ENCODE assay signal across 8 cellular contexts in the genomic region with DNA sequence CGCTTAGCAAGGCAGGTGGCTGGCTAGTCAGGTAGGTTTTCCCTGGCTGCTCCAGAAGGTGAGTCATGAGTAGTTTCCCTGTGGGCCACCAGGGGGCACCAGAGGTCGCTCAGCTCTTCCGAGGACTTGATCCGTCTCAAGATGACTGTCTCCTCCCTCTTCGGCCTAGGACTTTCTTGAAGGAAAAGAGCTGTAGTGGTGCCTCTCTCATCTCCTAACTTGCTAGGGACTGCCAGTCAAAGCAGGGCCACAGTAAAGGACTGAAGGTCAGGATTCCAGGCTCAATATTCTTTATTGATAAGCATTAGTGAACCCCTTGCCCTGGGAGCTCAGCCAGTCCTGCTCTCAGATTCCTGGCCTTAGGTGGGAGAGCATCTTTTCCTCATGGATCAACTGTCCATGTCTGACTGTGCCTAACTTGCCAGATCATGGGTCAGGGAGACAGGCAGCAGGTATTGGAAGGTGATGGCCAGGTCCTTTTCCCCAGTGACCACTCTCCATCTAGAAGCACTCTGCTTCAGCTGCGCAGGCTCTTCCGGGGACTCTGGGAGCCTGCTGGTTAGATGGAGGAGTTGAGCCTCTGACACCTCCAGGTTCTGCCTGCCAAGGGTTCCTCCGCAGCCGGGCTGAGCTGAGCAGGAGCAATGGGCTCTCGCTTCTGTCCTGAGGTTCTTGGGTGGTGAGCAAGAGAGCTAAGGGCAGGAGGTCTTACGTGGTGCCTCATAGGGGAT. TPM values are rescaled to one million over a fixed set of nuclear protein-coding genes. Genes with fewer than 3 reads are reported as not detected.
A peak's percentile ranks its signal among the peaks of the same experiment; 100 is the strongest.
DNase-seq lines count a peak whose midpoint lies in the region; ATAC-seq and TF ChIP-seq lines count a peak whose summit lies in the region.

No MANE protein-coding gene starts in this region.

- H3K9me3 ChIP-seq in left lung: no peaks in the 10 kb centered on the region

- no peak overlapping the region for H3K4me3 ChIP-seq in left lung

- peak; percentile 94 to 96 for TF ChIP-seq CTCF in left lung (IDR thresholded peaks at IDR 0.05)

- H3K36me3 ChIP-seq in left lung: no peaks in the 10 kb centered on the region

- H3K27me3 ChIP-seq in left lung: no peaks in the 10 kb centered on the region

- DNase-seq in SIG-M5 treated with dmso at 0.1 percent for 504 hours (lab: John Stamatoyannopoulos, UW; ENCODE audit: unreplicated experiment) (peak; percentile 78), SIG-M5 (lab: John Stamatoyannopoulos, UW) (no peak), NCI-H2196 (lab: John Stamatoyannopoulos, UW; ENCODE audit: unreplicated experiment) (peak; percentile 72), cerebellum (ENCODE audit: low spot score) (peak; percentile 86), left lung (peak; percentile 68 to 89), GOT3 (lab: John Stamatoyannopoulos, UW) (no peak)
- DNase-seq in activated CD4-positive, CD25-positive, alpha-beta regulatory T cell (lab: John Stamatoyannopoulos, UW): peak in 3 of 4 experiments; percentile 23 to 37 (median 28)
- peak; percentile 67 for DNase-seq in stimulated activated CD4-positive, alpha-beta T cell treated with anti-CD3 and anti-CD28 coated beads, Interleukin-4, amount 100 ng/mL, for 1 hour

- intact Hi-C loops in left lung (cut with DNase I): loop anchor here in 1 of 2 donors (5.0 kb wide), 1 partner anchor 36 kb away; no protein-coding TSS in a partner anchor

- peak; percentile 45 for ATAC-seq in left lung

- peaks cover 34 to 54% of the 10 kb centered on the region in 2 donors for H3K4me1 ChIP-seq in left lung

- H3K27ac ChIP-seq in left lung: peak overlapping the region; percentile 51 to 98

RNA-seq across cellular contexts. Expression of a gene that starts 1.9 kb away (rescaled TPM):
- total RNA-seq in cerebellum (4.3 TPM), left lung (10 to 100 TPM; 67.7 to 77.3 TPM)

RNA-seq across cellular contexts. Expression of a gene that starts 22.0 kb away (rescaled TPM):
- total RNA-seq in cerebellum: 0.27 TPM
- total RNA-seq in left lung: 1 to 10 TPM; 7.3 to 9.2 TPM

RNA-seq across cellular contexts. Expression of a gene that starts 40.3 kb away (rescaled TPM):
- total RNA-seq in cerebellum (19.6 TPM), left lung (10 to 100 TPM; 18.4 to 21.5 TPM)

RNA-seq across cellular contexts. Expression of a gene that starts 48.1 kb away (rescaled TPM):
- total RNA-seq in cerebellum (3.4 TPM), left lung (10 to 100 TPM; 28.7 to 44.9 TPM)

RNA-seq across cellular contexts. Expression of a gene that starts 50.2 kb away (rescaled TPM):
- 41.6 TPM for total RNA-seq in cerebellum
- total RNA-seq in left lung: 100 to 1,000 TPM; 138 to 173 TPM

Comparison
In these comparisons a context has a peak if more than half of its experiments do, and no peak if none do; other contexts are left out.
1. DNase-seq: peak in SIG-M5 treated with dmso at 0.1 percent for 504 hours (single experiment), NCI-H2196 (single experiment), activated CD4-positive, CD25-positive, alpha-beta regulatory T cell (3 of 4), cerebellum (single experiment), left lung (2 of 2) and stimulated activated CD4-positive, alpha-beta T cell treated with anti-CD3 and anti-CD28 coated beads, Interleukin-4, amount 100 ng/mL, for 1 hour (single experiment); none in SIG-M5 (single experiment) and GOT3 (single experiment).
2. RNA of a gene that starts 1.9 kb away (total RNA-seq): 67.7 to 77.3 TPM in left lung; 4.3 TPM in cerebellum (single experiment); every median in the first group is over 10 times any median in the second.